ENCODE assay signal across 1 cellular context in the genomic region with DNA sequence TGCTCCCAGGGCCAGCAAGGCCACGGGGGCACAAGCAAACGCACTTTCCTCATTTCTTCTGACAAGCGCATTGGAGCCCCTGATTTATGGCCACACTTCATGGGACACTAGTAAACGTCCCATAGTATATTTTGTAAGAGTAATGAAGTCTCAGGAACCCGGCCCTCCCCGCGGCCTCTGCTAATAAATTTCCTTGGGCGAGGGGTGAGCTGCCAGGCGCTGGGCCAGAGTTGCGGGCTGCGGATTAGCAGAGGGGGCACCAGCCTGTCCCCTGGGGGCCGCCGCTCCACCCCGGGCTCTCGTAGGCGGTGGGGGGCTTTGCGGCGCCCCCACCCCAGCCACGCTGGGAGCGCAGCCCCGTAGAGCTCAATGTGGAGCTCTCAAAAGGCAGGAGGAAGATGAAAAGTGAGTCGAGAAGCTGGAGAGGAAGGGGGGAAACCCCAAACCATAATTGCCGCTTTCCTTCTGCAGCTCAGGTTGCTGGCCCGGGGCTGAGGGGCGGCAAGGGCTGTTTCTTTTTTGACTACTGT.
TF ChIP-seq lines count a peak whose summit lies in the region.

No MANE protein-coding gene starts in this region.

TF ChIP-seq in H1, 55 proteins besides CTCF, POLR2A, EP300 and RAD21 (continued from another document):
- TF ChIP-seq, protein P1, sequence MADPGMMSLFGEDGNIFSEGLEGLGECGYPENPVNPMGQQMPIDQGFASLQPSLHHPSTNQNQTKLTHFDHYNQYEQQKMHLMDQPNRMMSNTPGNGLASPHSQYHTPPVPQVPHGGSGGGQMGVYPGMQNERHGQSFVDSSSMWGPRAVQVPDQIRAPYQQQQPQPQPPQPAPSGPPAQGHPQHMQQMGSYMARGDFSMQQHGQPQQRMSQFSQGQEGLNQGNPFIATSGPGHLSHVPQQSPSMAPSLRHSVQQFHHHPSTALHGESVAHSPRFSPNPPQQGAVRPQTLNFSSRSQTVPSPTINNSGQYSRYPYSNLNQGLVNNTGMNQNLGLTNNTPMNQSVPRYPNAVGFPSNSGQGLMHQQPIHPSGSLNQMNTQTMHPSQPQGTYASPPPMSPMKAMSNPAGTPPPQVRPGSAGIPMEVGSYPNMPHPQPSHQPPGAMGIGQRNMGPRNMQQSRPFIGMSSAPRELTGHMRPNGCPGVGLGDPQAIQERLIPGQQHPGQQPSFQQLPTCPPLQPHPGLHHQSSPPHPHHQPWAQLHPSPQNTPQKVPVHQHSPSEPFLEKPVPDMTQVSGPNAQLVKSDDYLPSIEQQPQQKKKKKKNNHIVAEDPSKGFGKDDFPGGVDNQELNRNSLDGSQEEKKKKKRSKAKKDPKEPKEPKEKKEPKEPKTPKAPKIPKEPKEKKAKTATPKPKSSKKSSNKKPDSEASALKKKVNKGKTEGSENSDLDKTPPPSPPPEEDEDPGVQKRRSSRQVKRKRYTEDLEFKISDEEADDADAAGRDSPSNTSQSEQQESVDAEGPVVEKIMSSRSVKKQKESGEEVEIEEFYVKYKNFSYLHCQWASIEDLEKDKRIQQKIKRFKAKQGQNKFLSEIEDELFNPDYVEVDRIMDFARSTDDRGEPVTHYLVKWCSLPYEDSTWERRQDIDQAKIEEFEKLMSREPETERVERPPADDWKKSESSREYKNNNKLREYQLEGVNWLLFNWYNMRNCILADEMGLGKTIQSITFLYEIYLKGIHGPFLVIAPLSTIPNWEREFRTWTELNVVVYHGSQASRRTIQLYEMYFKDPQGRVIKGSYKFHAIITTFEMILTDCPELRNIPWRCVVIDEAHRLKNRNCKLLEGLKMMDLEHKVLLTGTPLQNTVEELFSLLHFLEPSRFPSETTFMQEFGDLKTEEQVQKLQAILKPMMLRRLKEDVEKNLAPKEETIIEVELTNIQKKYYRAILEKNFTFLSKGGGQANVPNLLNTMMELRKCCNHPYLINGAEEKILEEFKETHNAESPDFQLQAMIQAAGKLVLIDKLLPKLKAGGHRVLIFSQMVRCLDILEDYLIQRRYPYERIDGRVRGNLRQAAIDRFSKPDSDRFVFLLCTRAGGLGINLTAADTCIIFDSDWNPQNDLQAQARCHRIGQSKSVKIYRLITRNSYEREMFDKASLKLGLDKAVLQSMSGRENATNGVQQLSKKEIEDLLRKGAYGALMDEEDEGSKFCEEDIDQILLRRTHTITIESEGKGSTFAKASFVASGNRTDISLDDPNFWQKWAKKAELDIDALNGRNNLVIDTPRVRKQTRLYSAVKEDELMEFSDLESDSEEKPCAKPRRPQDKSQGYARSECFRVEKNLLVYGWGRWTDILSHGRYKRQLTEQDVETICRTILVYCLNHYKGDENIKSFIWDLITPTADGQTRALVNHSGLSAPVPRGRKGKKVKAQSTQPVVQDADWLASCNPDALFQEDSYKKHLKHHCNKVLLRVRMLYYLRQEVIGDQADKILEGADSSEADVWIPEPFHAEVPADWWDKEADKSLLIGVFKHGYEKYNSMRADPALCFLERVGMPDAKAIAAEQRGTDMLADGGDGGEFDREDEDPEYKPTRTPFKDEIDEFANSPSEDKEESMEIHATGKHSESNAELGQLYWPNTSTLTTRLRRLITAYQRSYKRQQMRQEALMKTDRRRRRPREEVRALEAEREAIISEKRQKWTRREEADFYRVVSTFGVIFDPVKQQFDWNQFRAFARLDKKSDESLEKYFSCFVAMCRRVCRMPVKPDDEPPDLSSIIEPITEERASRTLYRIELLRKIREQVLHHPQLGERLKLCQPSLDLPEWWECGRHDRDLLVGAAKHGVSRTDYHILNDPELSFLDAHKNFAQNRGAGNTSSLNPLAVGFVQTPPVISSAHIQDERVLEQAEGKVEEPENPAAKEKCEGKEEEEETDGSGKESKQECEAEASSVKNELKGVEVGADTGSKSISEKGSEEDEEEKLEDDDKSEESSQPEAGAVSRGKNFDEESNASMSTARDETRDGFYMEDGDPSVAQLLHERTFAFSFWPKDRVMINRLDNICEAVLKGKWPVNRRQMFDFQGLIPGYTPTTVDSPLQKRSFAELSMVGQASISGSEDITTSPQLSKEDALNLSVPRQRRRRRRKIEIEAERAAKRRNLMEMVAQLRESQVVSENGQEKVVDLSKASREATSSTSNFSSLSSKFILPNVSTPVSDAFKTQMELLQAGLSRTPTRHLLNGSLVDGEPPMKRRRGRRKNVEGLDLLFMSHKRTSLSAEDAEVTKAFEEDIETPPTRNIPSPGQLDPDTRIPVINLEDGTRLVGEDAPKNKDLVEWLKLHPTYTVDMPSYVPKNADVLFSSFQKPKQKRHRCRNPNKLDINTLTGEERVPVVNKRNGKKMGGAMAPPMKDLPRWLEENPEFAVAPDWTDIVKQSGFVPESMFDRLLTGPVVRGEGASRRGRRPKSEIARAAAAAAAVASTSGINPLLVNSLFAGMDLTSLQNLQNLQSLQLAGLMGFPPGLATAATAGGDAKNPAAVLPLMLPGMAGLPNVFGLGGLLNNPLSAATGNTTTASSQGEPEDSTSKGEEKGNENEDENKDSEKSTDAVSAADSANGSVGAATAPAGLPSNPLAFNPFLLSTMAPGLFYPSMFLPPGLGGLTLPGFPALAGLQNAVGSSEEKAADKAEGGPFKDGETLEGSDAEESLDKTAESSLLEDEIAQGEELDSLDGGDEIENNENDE (IDR thresholded peaks at IDR 0.05; ENCODE audit: insufficient replicate concordance, low read length), result no peak
- no peak for TF ChIP-seq ATF2 (IDR thresholded peaks at IDR 0.05; ENCODE audit: low read length)
TF ChIP-seq in H1: peak in this region for 0.
